In the genomic region with DNA sequence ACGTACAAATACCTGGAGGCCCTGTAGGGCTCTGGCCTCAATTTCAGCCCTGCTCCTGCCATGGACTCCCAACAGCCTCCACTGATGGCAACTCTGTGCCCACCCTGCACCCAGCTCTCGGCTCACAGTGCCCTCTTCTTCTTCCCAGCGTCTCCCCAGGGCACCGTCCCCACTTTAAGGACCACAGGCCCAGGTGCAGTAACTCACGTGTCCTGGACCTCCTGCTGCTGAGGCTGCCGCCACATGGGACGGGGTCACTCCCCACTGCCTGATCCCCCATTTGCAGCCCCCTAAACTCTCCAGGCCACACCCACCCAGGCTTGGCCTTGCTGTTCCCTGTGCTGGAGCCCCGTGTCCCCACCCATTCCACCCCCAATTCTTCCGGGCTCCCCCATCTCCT, we compare ENCODE assay signal across 18 cellular contexts.
"Had no signal": no experiment of that assay in that cellular context is flagged by ENCODE, and none has a peak within 500 bp of the region (broad histone marks: within the 10 kb centered on the region; RNA-seq: fewer than 3 reads in every experiment).

No MANE protein-coding gene starts in this region.

- H3K27me3 ChIP-seq: body of pancreas, testis had no signal

- DNase-seq: activated CD4-positive, alpha-beta T cell treated with anti-CD3 and anti-CD28 coated beads, Interleukin-2, amount 50 U/mL, for 4 hours; activated naive CD4-positive, alpha-beta T cell; body of pancreas; caudate nucleus; cortex of kidney; effector CD4-positive, alpha-beta T cell; nucleus accumbens; retina; SHP77 treated with DMSO at 0.1 percent for 48 hours; stimulated activated CD4-positive, alpha-beta T cell treated with anti-CD3 and anti-CD28 coated beads, Interleukin-15, amount 100 ng/mL, for 24 hours; stimulated activated CD4-positive, alpha-beta T cell treated with anti-CD3 and anti-CD28 coated beads, Interleukin-2, amount 100 ng/mL, for 48 hours; stomach; T-cell; testis had no signal

- H3K4me1 ChIP-seq: body of pancreas, stomach, testis had no signal

- H3K36me3 ChIP-seq: stomach had no signal

- H3K27ac Mint-ChIP-seq: natural killer cell treated with Interleukin-12 subunit alpha and Interleukin-12 subunit beta and Interleukin-15 and Interleukin-18, amount 100 ng/mL, for 72 hours; T-cell; type B pancreatic cell had no signal

- H3K4me3 Mint-ChIP-seq: natural killer cell treated with Interleukin-12 subunit alpha and Interleukin-12 subunit beta and Interleukin-15 and Interleukin-18, amount 100 ng/mL, for 72 hours; T-cell; type B pancreatic cell had no signal

- H3K9me3 Mint-ChIP-seq: natural killer cell treated with Interleukin-12 subunit alpha and Interleukin-12 subunit beta and Interleukin-15 and Interleukin-18, amount 100 ng/mL, for 72 hours; T-cell; type B pancreatic cell had no signal

- H3K9me3 ChIP-seq: body of pancreas, stomach, testis had no signal

- H3K4me3 ChIP-seq: body of pancreas, skin epidermis, stomach, testis had no signal

- H3K27ac ChIP-seq: body of pancreas, skin epidermis, stomach, testis had no signal

- H3K36me3 Mint-ChIP-seq: natural killer cell treated with Interleukin-12 subunit alpha and Interleukin-12 subunit beta and Interleukin-15 and Interleukin-18, amount 100 ng/mL, for 72 hours; T-cell; type B pancreatic cell had no signal

- ATAC-seq: body of pancreas; natural killer cell treated with Interleukin-12 subunit alpha and Interleukin-12 subunit beta and Interleukin-15 and Interleukin-18, amount 100 ng/mL, for 72 hours; SK-N-SH treated with all-trans-retinoic acid at 6 μM for 48 hours; T-cell had no signal
